In genomic region chr2:47602996-47603395, GRCh38 we compare ENCODE assay signal across 31 cellular contexts. TPM values are rescaled to one million over a fixed set of nuclear protein-coding genes. Genes with fewer than 3 reads are reported as not detected.
DNase-seq lines count a peak whose midpoint lies in the region; TF ChIP-seq lines count a peak whose summit lies in the region.
"Had no signal": no experiment of that assay in that cellular context is flagged by ENCODE, and none has a peak within 500 bp of the region (broad histone marks: within the 10 kb centered on the region; RNA-seq: fewer than 3 reads in every experiment).

No MANE protein-coding gene starts in this region.

- peaks cover 4% of the 10 kb centered on the region for H3K27me3 ChIP-seq in brain microvascular endothelial cell (replicated peaks)
- H3K27me3 ChIP-seq: adrenal gland, BLaER1, body of pancreas, gastrocnemius medialis, sigmoid colon, transverse colon had no signal

- no peaks in the 10 kb centered on the region for H3K36me3 ChIP-seq in brain microvascular endothelial cell (replicated peaks)
- H3K36me3 ChIP-seq: adrenal gland, BLaER1, gastrocnemius medialis, sigmoid colon, transverse colon had no signal

- in situ Hi-C loops in brain microvascular endothelial cell (cut with HindIII; ENCODE audit: low pct_ligation_motif_present, low sequenced_read_pairs), result no loop called here

- no peak for TF ChIP-seq CTCF in brain microvascular endothelial cell (IDR thresholded peaks at IDR 0.05; ENCODE audit: low read depth, low read length, missing control alignments)
- TF ChIP-seq CTCF in fibroblast of the aortic adventitia (IDR thresholded peaks at IDR 0.05; ENCODE audit: insufficient read depth, low read length), result no peak

- no peak overlapping the region for H3K27ac ChIP-seq in brain microvascular endothelial cell
- H3K27ac ChIP-seq: adrenal gland, BLaER1, body of pancreas, gastrocnemius medialis, HL-60, psoas muscle, sigmoid colon, transverse colon had no signal

- peak; percentile 4 for DNase-seq in LHCN-M2 (ENCODE audit: low read depth)
- peak; percentile 9 for DNase-seq in brain microvascular endothelial cell
- peak; percentile 11 for DNase-seq in fibroblast of the aortic adventitia (ENCODE audit: low read depth)
- peak; percentile 71 for DNase-seq in renal cortical epithelial cell (ENCODE audit: low read depth)
- no peak for DNase-seq in cortex of kidney (lab: John Stamatoyannopoulos, UW)
- DNase-seq in activated T-cell treated with anti-CD3 and anti-CD28 coated beads for 4 hours, result no peak
- DNase-seq in NCI-H2081 treated with DMSO at 0.1 percent for 48 hours (lab: John Stamatoyannopoulos, UW), result no peak
- DNase-seq: activated CD4-positive, alpha-beta T cell treated with anti-CD3 and anti-CD28 coated beads, Interleukin-2, amount 50 U/mL, for 4 hours; activated naive CD4-positive, alpha-beta T cell treated with anti-CD3 and anti-CD28 coated beads for 36 hours; adrenal gland; body of pancreas; DMS153; gastrocnemius medialis; H9; Karpas-422; mucosa of descending colon; natural killer cell; NCI-H1694; NCI-H510A treated with DMSO at 0.1 percent for 48 hours; occipital lobe; OCI-M1; psoas muscle; sigmoid colon; SK-N-SH; stimulated activated CD4-positive, alpha-beta T cell treated with anti-CD3 and anti-CD28 coated beads, Interleukin-4, amount 100 ng/mL, for 4 hours; transverse colon had no signal

- H3K4me3 ChIP-seq in brain microvascular endothelial cell (ENCODE audit: low read depth, low read length) (no peak overlapping the region), fibroblast of the aortic adventitia (ENCODE audit: low read depth, low read length) (no peak overlapping the region)
- H3K4me3 ChIP-seq: adrenal gland, BLaER1, body of pancreas, gastrocnemius medialis, GM12878, mucosa of descending colon, psoas muscle, sigmoid colon, transverse colon had no signal

RNA-seq across cellular contexts. Expression of gene KCNK12, which starts 32.2 kb away (rescaled TPM):
- total RNA-seq in LHCN-M2 (2014; rRNA removed) (not detected in 2 replicates), fibroblast of the aortic adventitia (ENCODE audit: low replicate concordance) (not detected in 2 replicates), renal cortical epithelial cell (0.05 and 0.17 TPM in 2 replicates)
- not detected for polyA plus RNA-seq in LHCN-M2 (2012)
- total RNA-seq: chondrocyte, gastrocnemius medialis, lung microvascular endothelial cell, psoas muscle had no signal
- polyA plus RNA-seq: SK-N-SH had no signal

Comparison
In these comparisons a context has a peak if more than half of its experiments do, and no peak if none do; other contexts are left out.
1. DNase-seq: peak in LHCN-M2 (single experiment), brain microvascular endothelial cell (single experiment), fibroblast of the aortic adventitia (single experiment) and renal cortical epithelial cell (single experiment); none in cortex of kidney (single experiment), activated T-cell treated with anti-CD3 and anti-CD28 coated beads for 4 hours (single experiment) and NCI-H2081 treated with DMSO at 0.1 percent for 48 hours (single experiment).